ENCODE assay signal across 16 cellular contexts in genomic region chrX:28550331-28550872, GRCh38. TPM values are rescaled to one million over a fixed set of nuclear protein-coding genes. Genes with fewer than 3 reads are reported as not detected.
DNase-seq lines count a peak whose midpoint lies in the region; ATAC-seq and TF ChIP-seq lines count a peak whose summit lies in the region.
"Had no signal": no experiment of that assay in that cellular context is flagged by ENCODE, and none has a peak within 500 bp of the region (broad histone marks: within the 10 kb centered on the region; RNA-seq: fewer than 3 reads in every experiment).

No MANE protein-coding gene starts in this region.

- TF ChIP-seq EP300 in suprapubic skin (IDR thresholded peaks at IDR 0.05): no peak

- peaks cover 34% of the 10 kb centered on the region for H3K4me1 ChIP-seq in PC-3 (ENCODE audit: insufficient read depth, low read length)
- H3K4me1 ChIP-seq in endodermal cell (ENCODE audit: control insufficient read depth, insufficient read depth, low read length): no peaks in the 10 kb centered on the region
- no peaks in the 10 kb centered on the region for H3K4me1 ChIP-seq in suprapubic skin
- H3K4me1 ChIP-seq: BLaER1 treated with 17β-estradiol and CSF1 and Interleukin-3, amounts not matched to agents 10 nM and 100 nM had no signal

- no peaks in the 10 kb centered on the region for H3K9me2 ChIP-seq in PC-3 (replicated peaks; ENCODE audit: low read length)

- no peaks in the 10 kb centered on the region for H3K79me2 ChIP-seq in PC-3 (ENCODE audit: low read length)

- H3K9me3 ChIP-seq in PC-3 (ENCODE audit: low read length): no peaks in the 10 kb centered on the region
- no peaks in the 10 kb centered on the region for H3K9me3 ChIP-seq in endodermal cell (ENCODE audit: control insufficient read depth, low read length)
- no peaks in the 10 kb centered on the region for H3K9me3 ChIP-seq in suprapubic skin
- H3K9me3 ChIP-seq: BLaER1 treated with 17β-estradiol and CSF1 and Interleukin-3, amounts not matched to agents 10 nM and 100 nM had no signal

- H3K27ac ChIP-seq in PC-3 (ENCODE audit: low read length) (peak overlapping the region; percentile 78), endodermal cell (ENCODE audit: low read depth, low read length) (no peak overlapping the region), suprapubic skin (no peak overlapping the region)
- H3K27ac ChIP-seq: BLaER1 treated with 17β-estradiol and CSF1 and Interleukin-3, amounts not matched to agents 10 nM and 100 nM had no signal

- no peak overlapping the region; the same call in 1 of the 2 replicates for H3K4me3 ChIP-seq in PC-3 (ENCODE audit: low read length)
- H3K4me3 ChIP-seq in endodermal cell (ENCODE audit: low read length): no peak overlapping the region
- H3K4me3 ChIP-seq in suprapubic skin: no peak overlapping the region
- H3K4me3 ChIP-seq: BLaER1 treated with 17β-estradiol and CSF1 and Interleukin-3, amounts not matched to agents 10 nM and 100 nM had no signal

- no peak overlapping the region for H3K4me3 Mint-ChIP-seq in endodermal cell

- H4K20me1 ChIP-seq in PC-3 (ENCODE audit: low read length): no peaks in the 10 kb centered on the region
- H4K20me1 ChIP-seq: BLaER1 treated with 17β-estradiol and CSF1 and Interleukin-3, amounts not matched to agents 10 nM and 100 nM had no signal

- intact Hi-C loops in PC-3 (cut with micrococcal nuclease): no loop called here

- no peaks in the 10 kb centered on the region for H3F3A ChIP-seq in PC-3 (ENCODE audit: low read length, unreplicated experiment)

- POLR2A ChIA-PET in PC-3 (lab: Charles Lee; ENCODE audit: unreplicated experiment): no interaction called here

- H3K9me3 Mint-ChIP-seq in endodermal cell: peaks cover 1% of the 10 kb centered on the region

- DNase-seq in DMS53 (lab: John Stamatoyannopoulos, UW) (peak; percentile 5), DMS53 treated with DMSO at 0.1 percent for 48 hours (lab: John Stamatoyannopoulos, UW; ENCODE audit: unreplicated experiment) (no peak), PC-3 (peak; percentile 73), endodermal cell (no peak), suprapubic skin (ENCODE audit: low spot score in 2 of 2) (no peak)
- no peak for DNase-seq in stimulated activated naive CD8-positive, alpha-beta T cell treated with anti-CD3 and anti-CD28 coated beads, Interleukin-15, Interleukin-2, amounts not matched to agents 100 U/mL and 50 U/mL, for 24 hours
- DNase-seq in activated CD4-positive, alpha-beta T cell treated with anti-CD3 and anti-CD28 coated beads for 4 hours: no peak
- DNase-seq: 8988T, DMS 273 treated with DMSO at 0.1 percent for 48 hours, MM.1S, NCI-H2029 treated with DMSO at 0.1 percent for 48 hours, NCI-H510A, OCI-M1, T-helper 1 cell had no signal

- 87% methylated on average over 3 of the region's 8 CpGs; no CpG with 5 or more reads in 1 of the 2 experiments for WGBS in endodermal cell (ENCODE audit: insufficient coverage in 1 of 2, insufficient read length in 1 of 2), 2 experiments
- 86% methylated on average over 8 of the region's 8 CpGs for WGBS in suprapubic skin

- no peaks in the 10 kb centered on the region for H3K27me3 Mint-ChIP-seq in endodermal cell (ENCODE audit: insufficient read depth)

- H3K9ac ChIP-seq in PC-3 (ENCODE audit: low read length) (0 out of 2 replicates have a peak overlapping the region, but pooled peaks have one; percentile 1), endodermal cell (ENCODE audit: extremely low read depth, low read length, poor library complexity, severe bottlenecking) (no peak overlapping the region)
- H3K9ac ChIP-seq: BLaER1 treated with 17β-estradiol and CSF1 and Interleukin-3, amounts not matched to agents 10 nM and 100 nM had no signal

- no peaks in the 10 kb centered on the region for H3K36me3 Mint-ChIP-seq in endodermal cell (ENCODE audit: low read depth)

- H3K27ac Mint-ChIP-seq in endodermal cell: no peak overlapping the region

- peak overlapping the region; percentile 16 for H3K4me2 ChIP-seq in PC-3 (ENCODE audit: low read length)
- H3K4me2 ChIP-seq: BLaER1 treated with 17β-estradiol and CSF1 and Interleukin-3, amounts not matched to agents 10 nM and 100 nM had no signal

- BruUV-seq in PC-3 (replicated peaks; lab: Mats Ljungman, UMichigan): no TSS peak

- TF ChIP-seq POLR2A in suprapubic skin (IDR thresholded peaks at IDR 0.05): no peak

- H3K36me3 ChIP-seq in PC-3 (ENCODE audit: low read depth, low read length) (no peaks in the 10 kb centered on the region), endodermal cell (ENCODE audit: control insufficient read depth, insufficient read depth, low read length) (no peaks in the 10 kb centered on the region), suprapubic skin (no peaks in the 10 kb centered on the region)
- H3K36me3 ChIP-seq: BLaER1 treated with 17β-estradiol and CSF1 and Interleukin-3, amounts not matched to agents 10 nM and 100 nM had no signal

- ATAC-seq in PC-3: no peak
- no peak for ATAC-seq in stimulated activated naive CD8-positive, alpha-beta T cell treated with anti-CD3 and anti-CD28 coated beads, Interleukin-15, Interleukin-2, amounts not matched to agents 100 U/mL and 50 U/mL, for 24 hours
- no peak for ATAC-seq in HG03039 (IDR thresholded peaks at IDR 0.05; ENCODE audit: unreplicated experiment)

- TF ChIP-seq CTCF in PC-3 (conservative IDR thresholded peaks at IDR 0.05; ENCODE audit: low read depth, low read length): peak; percentile 50; the same call in 1 of the 2 replicates
- peak; percentile 58 for TF ChIP-seq CTCF in endodermal cell (conservative IDR thresholded peaks at IDR 0.05)
- TF ChIP-seq CTCF in suprapubic skin (IDR thresholded peaks at IDR 0.05): no peak

- H3K27me3 ChIP-seq in PC-3 (ENCODE audit: low read length) (no peaks in the 10 kb centered on the region), endodermal cell (ENCODE audit: control insufficient read depth, insufficient read depth, low read length, poor library complexity, severe bottlenecking) (no peaks in the 10 kb centered on the region), suprapubic skin (no peaks in the 10 kb centered on the region)
- H3K27me3 ChIP-seq: BLaER1 treated with 17β-estradiol and CSF1 and Interleukin-3, amounts not matched to agents 10 nM and 100 nM had no signal

- H3K4me1 Mint-ChIP-seq in endodermal cell: no peaks in the 10 kb centered on the region

- no peak overlapping the region for H2AFZ ChIP-seq in PC-3 (ENCODE audit: low read length)

- CTCF ChIA-PET in PC-3 (lab: Charles Lee): no interaction called here

RNA-seq across cellular contexts. Expression of gene IL1RAPL1, which starts 36.8 kb away (rescaled TPM):
- total RNA-seq in PC-3 (2014; rRNA removed): 0.12 and 0.44 TPM in 2 replicates
- 1 to 10 TPM in 1 of 2 donors, under 1 TPM in 1; 0.66 to 1.1 TPM for total RNA-seq in endodermal cell
- 0.46 TPM for polyA plus RNA-seq in endodermal cell (2013, experiment 1 of 2)
- polyA plus RNA-seq in endodermal cell (2013, experiment 2 of 2): 0.25 TPM
- under 1 TPM in 1 of 4 donors, not detected in 3; 0.13 TPM for total RNA-seq in suprapubic skin

Comparison
In these comparisons a context has a peak if more than half of its experiments do, and no peak if none do; other contexts are left out.
1. DNase-seq: peak in DMS53 (single experiment) and PC-3 (single experiment); none in DMS53 treated with DMSO at 0.1 percent for 48 hours (single experiment), endodermal cell (single experiment), stimulated activated naive CD8-positive, alpha-beta T cell treated with anti-CD3 and anti-CD28 coated beads, Interleukin-15, Interleukin-2, amounts not matched to agents 100 U/mL and 50 U/mL, for 24 hours (single experiment), activated CD4-positive, alpha-beta T cell treated with anti-CD3 and anti-CD28 coated beads for 4 hours (0 of 2) and suprapubic skin (0 of 2).
2. CTCF ChIP-seq: peak in PC-3 (single experiment) and endodermal cell (single experiment); none in suprapubic skin (0 of 2).